ENCODE assay signal across 8 cellular contexts in the genomic region with DNA sequence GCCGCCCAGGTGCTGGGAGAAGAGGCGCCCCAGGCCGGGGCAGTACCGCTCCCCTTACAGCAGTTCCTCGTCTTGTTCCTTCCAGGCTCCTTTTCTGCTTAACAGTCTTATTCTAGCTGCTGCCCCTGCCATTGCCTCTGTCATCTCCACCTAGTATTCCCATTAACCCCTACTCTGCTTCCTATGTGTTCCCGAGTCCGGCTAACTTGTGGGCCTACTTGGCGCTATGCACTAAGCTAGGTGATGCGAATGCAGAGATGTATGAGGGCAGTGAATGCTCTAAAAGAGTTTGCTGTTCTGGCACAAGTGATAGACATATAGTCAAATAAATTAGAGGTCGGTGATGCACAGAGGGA. TPM values are rescaled to one million over a fixed set of nuclear protein-coding genes. Genes with fewer than 3 reads are reported as not detected.
DNase-seq lines count a peak whose midpoint lies in the region; ATAC-seq and TF ChIP-seq lines count a peak whose summit lies in the region.

No MANE protein-coding gene starts in this region.

- no peak overlapping the region for H3K23ac ChIP-seq in neuronal stem cell (ENCODE audit: low read depth, low read length, poor library complexity)

- H3K27ac ChIP-seq in C4-2B, result peak overlapping the region; percentile 65; the same call in 1 of the 2 replicates
- H3K27ac ChIP-seq in Karpas-422 (ENCODE audit: low read length), result no peak overlapping the region
- no peak overlapping the region for H3K27ac ChIP-seq in neuronal stem cell (replicated peaks; ENCODE audit: low read length)

- H3K9ac ChIP-seq in Karpas-422 (ENCODE audit: low read length), result 0 out of 2 replicates have a peak overlapping the region, but pooled peaks have one; percentile 8
- no peak overlapping the region for H3K9ac ChIP-seq in neuronal stem cell (ENCODE audit: low read depth, low read length, poor library complexity)

- DNase-seq in Karpas-422 (no peak), choroid plexus epithelial cell (ENCODE audit: low read depth) (no peak), neuronal stem cell (ENCODE audit: low spot score) (no peak), NCI-H1092 treated with DMSO at 0.1 percent for 48 hours (lab: John Stamatoyannopoulos, UW) (no peak), DMS153 treated with DMSO at 0.1 percent for 48 hours (lab: John Stamatoyannopoulos, UW; ENCODE audit: unreplicated experiment) (no peak), inferior parietal cortex (ENCODE audit: extremely low spot score) (no peak)

- H3K18ac ChIP-seq in neuronal stem cell (ENCODE audit: low read length), result no peak overlapping the region

- H2BK15ac ChIP-seq in neuronal stem cell (ENCODE audit: low read length), result no peak overlapping the region

- H3K4ac ChIP-seq in neuronal stem cell (ENCODE audit: low read length), result no peak overlapping the region

- no peak overlapping the region for H2BK120ac ChIP-seq in neuronal stem cell (ENCODE audit: low read depth, low read length)

- no peaks in the 10 kb centered on the region for H3K79me2 ChIP-seq in Karpas-422 (ENCODE audit: low read length)

- H2AK5ac ChIP-seq in neuronal stem cell (ENCODE audit: low read depth, low read length), result no peak overlapping the region

- H2BK12ac ChIP-seq in neuronal stem cell (ENCODE audit: low read length), result no peak overlapping the region

- no peak overlapping the region for H4K8ac ChIP-seq in neuronal stem cell (ENCODE audit: low read depth, low read length)

- TF ChIP-seq CTCF in C4-2B (conservative IDR thresholded peaks at IDR 0.05) (no peak), choroid plexus epithelial cell (conservative IDR thresholded peaks at IDR 0.05; ENCODE audit: low read depth, low read length) (no peak)

- peaks cover 2% of the 10 kb centered on the region for H3K79me1 ChIP-seq in neuronal stem cell (ENCODE audit: low read depth, low read length)

- H3K36me3 ChIP-seq in Karpas-422 (ENCODE audit: insufficient read depth, low read length) (no peaks in the 10 kb centered on the region), neuronal stem cell (replicated peaks in 1 of 2; ENCODE audit: control insufficient read depth in 2 of 2, insufficient read depth in 2 of 2, low read length in 2 of 2) (peaks cover 3 to 29% of the 10 kb centered on the region in 2 donors)

- no peaks in the 10 kb centered on the region for H3K9me2 ChIP-seq in Karpas-422 (replicated peaks; ENCODE audit: insufficient read depth, low read length)

- ATAC-seq in HG03159 (IDR thresholded peaks at IDR 0.05; ENCODE audit: unreplicated experiment), result no peak

- no CpG with 5 or more reads among the region's 10 CpGs for WGBS in neuronal stem cell (ENCODE audit: extremely low coverage in 2 of 2, insufficient read length in 2 of 2, insufficient replicate concordance in 1 of 2), 2 donors

- H3K4me2 ChIP-seq in Karpas-422 (ENCODE audit: low read depth, low read length, poor library complexity, severe bottlenecking), result peak overlapping the region; percentile 46
- peak overlapping the region; percentile 38 for H3K4me2 ChIP-seq in neuronal stem cell (ENCODE audit: insufficient read depth, low read length, poor library complexity, severe bottlenecking)

- no peak overlapping the region for H4K91ac ChIP-seq in neuronal stem cell (ENCODE audit: low read depth, low read length, poor library complexity)

- H3K4me3 ChIP-seq in Karpas-422 (ENCODE audit: low read length) (peak overlapping the region; percentile 37; the same call in 1 of the 2 replicates), choroid plexus epithelial cell (ENCODE audit: low read depth, low read length) (peak overlapping the region; percentile 68), neuronal stem cell (ENCODE audit: low read length in 2 of 2) (peak overlapping the region in 1 of 2 donors; percentile 74)

- H4K20me1 ChIP-seq in Karpas-422 (ENCODE audit: insufficient read depth, low read depth, low read length), result no peaks in the 10 kb centered on the region

- H3K9me3 ChIP-seq in Karpas-422 (ENCODE audit: low read length) (no peaks in the 10 kb centered on the region), neuronal stem cell (replicated peaks in 1 of 2; ENCODE audit: control insufficient read depth in 2 of 2, insufficient read depth in 1 of 2, low read depth in 1 of 2, low read length in 2 of 2) (no peaks in the 10 kb centered on the region)

- no peak overlapping the region for H2AFZ ChIP-seq in Karpas-422 (ENCODE audit: low read length)
- H2AFZ ChIP-seq in neuronal stem cell (ENCODE audit: low read length), result peak overlapping the region; percentile 86

- no peak overlapping the region for H3K14ac ChIP-seq in neuronal stem cell (ENCODE audit: low read length)

- no peak overlapping the region for H2BK5ac ChIP-seq in neuronal stem cell (ENCODE audit: low read length)

- H3K27me3 ChIP-seq in Karpas-422 (ENCODE audit: low read length), result no peaks in the 10 kb centered on the region
- H3K27me3 ChIP-seq in neuronal stem cell (ENCODE audit: control insufficient read depth in 3 of 3, insufficient read depth in 3 of 3, low read depth in 1 of 3, low read length in 3 of 3), result peaks cover 0 to 26% (median 0%) of the 10 kb centered on the region in 3 experiments

- H3K4me1 ChIP-seq in Karpas-422 (ENCODE audit: low read length), result peaks cover 6% of the 10 kb centered on the region
- peaks cover 3% of the 10 kb centered on the region in 2 donors for H3K4me1 ChIP-seq in neuronal stem cell (ENCODE audit: control insufficient read depth in 2 of 2, insufficient read depth in 1 of 2, low read depth in 1 of 2, low read length in 2 of 2)

RNA-seq across cellular contexts. Expression of gene IQGAP3, which starts 0.3 kb away (rescaled TPM):
- 0.75 and 1.5 TPM in 2 replicates for total RNA-seq in Karpas-422 (2014; rRNA removed; shearing (Covaris generic); ENCODE audit: low replicate concordance)
- 13.1 TPM for polyA plus RNA-seq in neuronal stem cell (2013, experiment 1 of 2)
- polyA plus RNA-seq in neuronal stem cell (2013, experiment 2 of 2), result 12.7 TPM

RNA-seq across cellular contexts. Expression of gene TTC24, which starts 6.9 kb away (rescaled TPM):
- 2.9 and 7.8 TPM in 2 replicates for total RNA-seq in Karpas-422 (2014; rRNA removed; shearing (Covaris generic); ENCODE audit: low replicate concordance)
- polyA plus RNA-seq in neuronal stem cell (2013, experiment 1 of 2), result not detected
- not detected for polyA plus RNA-seq in neuronal stem cell (2013, experiment 2 of 2)

RNA-seq across cellular contexts. Expression of gene NAXE, which starts 18.9 kb away (rescaled TPM):
- total RNA-seq in Karpas-422 (2014; rRNA removed; shearing (Covaris generic); ENCODE audit: low replicate concordance), result 113 and 135 TPM in 2 replicates
- 46.7 TPM for polyA plus RNA-seq in neuronal stem cell (2013, experiment 1 of 2)
- 47.1 TPM for polyA plus RNA-seq in neuronal stem cell (2013, experiment 2 of 2)

RNA-seq across cellular contexts. Expression of gene GPATCH4, which starts 28.6 kb away (rescaled TPM):
- 26.2 and 28.0 TPM in 2 replicates for total RNA-seq in Karpas-422 (2014; rRNA removed; shearing (Covaris generic); ENCODE audit: low replicate concordance)
- 17.6 TPM for polyA plus RNA-seq in neuronal stem cell (2013, experiment 1 of 2)
- polyA plus RNA-seq in neuronal stem cell (2013, experiment 2 of 2), result 17.2 TPM

RNA-seq across cellular contexts. Expression of gene HAPLN2, which starts 46.6 kb away (rescaled TPM):
- total RNA-seq in Karpas-422 (2014; rRNA removed; shearing (Covaris generic); ENCODE audit: low replicate concordance), result 0.47 TPM in 1 of 2 replicates, not detected in the other
- polyA plus RNA-seq in neuronal stem cell (2013, experiment 1 of 2), result 1.8 TPM
- polyA plus RNA-seq in neuronal stem cell (2013, experiment 2 of 2), result 1.7 TPM
